In genomic region chr5:153490124-153491085, GRCh38 we compare ENCODE assay signal across 12 cellular contexts. TPM values are rescaled to one million over a fixed set of nuclear protein-coding genes. Genes with fewer than 3 reads are reported as not detected.
DNase-seq lines count a peak whose midpoint lies in the region; ATAC-seq, FAIRE-seq and TF ChIP-seq lines count a peak whose summit lies in the region.
"Had no signal": no experiment of that assay in that cellular context is flagged by ENCODE, and none has a peak within 500 bp of the region (broad histone marks: within the 10 kb centered on the region; RNA-seq: fewer than 3 reads in every experiment).

Gene GRIA1 (plus strand): TSS chr5:153490670.

- in situ Hi-C loops in brain microvascular endothelial cell (cut with HindIII; ENCODE audit: low pct_ligation_motif_present, low sequenced_read_pairs) = no loop called here

- H3K27ac ChIP-seq in brain microvascular endothelial cell (no peak within 1 kb of the TSS), left lung (no peak within 1 kb of the TSS), tibial artery (no peak within 1 kb of the TSS)

- DNase-seq in NCI-H748 (lab: John Stamatoyannopoulos, UW; ENCODE audit: unreplicated experiment) (peak; percentile 40), NCI-H748 treated with DMSO at 0.1 percent for 48 hours (lab: John Stamatoyannopoulos, UW) (no peak), brain microvascular endothelial cell (no peak), left lung (no peak), tibial artery (no peak), RCC 7860 (ENCODE audit: low spot score) (no peak)
- DNase-seq: cortex of kidney, Karpas-422, SHP77 had no signal

- H3K4me1 ChIP-seq in left lung (no peaks in the 10 kb centered on the region), tibial artery (peaks cover 0 to 11% (median 5%) of the 10 kb centered on the region in 4 donors)

- H3K4me3 ChIP-seq in brain microvascular endothelial cell (ENCODE audit: low read depth, low read length) (peak within 1 kb of the TSS; percentile 42), left lung (no peak within 1 kb of the TSS), tibial artery (peak within 1 kb of the TSS; percentile 41 to 46)

- intact Hi-C loops in left lung (cut with DNase I) = no loop called here
- intact Hi-C loops in tibial artery (cut with DNase I; ENCODE audit: low total_unique reads) = no loop called here

- H3K9me3 ChIP-seq in left lung (no peaks in the 10 kb centered on the region), tibial artery (no peaks in the 10 kb centered on the region)

- no peak for FAIRE-seq in RCC 7860 (lab: Jason Lieb, UNC)
- FAIRE-seq: GM18507 had no signal

- ATAC-seq in left lung (peak; percentile 26), HG03469 (IDR thresholded peaks at IDR 0.05; ENCODE audit: unreplicated experiment) (no peak), HG03139 (IDR thresholded peaks at IDR 0.05; ENCODE audit: unreplicated experiment) (no peak)

- TF ChIP-seq CTCF in brain microvascular endothelial cell (IDR thresholded peaks at IDR 0.05; ENCODE audit: low read depth, low read length, missing control alignments) = no peak
- no peak for TF ChIP-seq CTCF in left lung (IDR thresholded peaks at IDR 0.05)
- no peak for TF ChIP-seq CTCF in tibial artery (IDR thresholded peaks at IDR 0.05)

- H3K27me3 ChIP-seq in brain microvascular endothelial cell (replicated peaks) (no peaks in the 10 kb centered on the region), left lung (peaks cover 0 to 31% of the 10 kb centered on the region in 2 donors), tibial artery (peaks cover 0 to 8% of the 10 kb centered on the region in 2 donors)

- H3K36me3 ChIP-seq in brain microvascular endothelial cell (replicated peaks) (no peaks in the 10 kb centered on the region), left lung (no peaks in the 10 kb centered on the region), tibial artery (no peaks in the 10 kb centered on the region)

RNA-seq across cellular contexts. Expression of gene GRIA1, which starts in this region (rescaled TPM):
- 1 to 10 TPM; 2.9 to 3.4 TPM for total RNA-seq in left lung

Comparison
In these comparisons a context has a peak if more than half of its experiments do, and no peak if none do; other contexts are left out.
1. H3K4me3 ChIP-seq: peak in brain microvascular endothelial cell (single experiment) and tibial artery (2 of 2); none in left lung (0 of 2).